In the genomic region with DNA sequence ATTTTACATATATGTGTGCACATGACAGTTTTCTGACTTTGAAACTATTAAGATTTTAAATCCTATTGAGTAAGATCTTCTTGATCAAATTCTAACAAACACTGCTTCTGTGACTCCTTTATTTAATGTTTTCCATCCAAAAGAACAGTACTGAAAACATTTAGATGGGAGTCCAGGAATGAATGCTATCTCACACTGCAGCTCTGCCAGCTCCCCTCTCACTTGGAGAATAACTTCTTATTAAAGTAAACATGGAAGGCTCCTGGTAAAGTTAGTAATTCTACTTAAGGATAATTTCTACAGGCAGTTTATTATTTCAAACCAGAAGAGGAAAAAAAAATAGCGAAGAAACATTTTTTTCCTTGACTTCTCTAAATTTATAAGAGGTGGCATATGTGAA, we compare ENCODE assay signal across 27 cellular contexts.
"Had no signal": no experiment of that assay in that cellular context is flagged by ENCODE, and none has a peak within 500 bp of the region (broad histone marks: within the 10 kb centered on the region; RNA-seq: fewer than 3 reads in every experiment).

No MANE protein-coding gene starts in this region.

- ATAC-seq: activated CD8-positive, alpha-beta T cell treated with anti-CD3 and anti-CD28 coated beads for 36 hours; activated T-cell treated with anti-CD3 and anti-CD28 coated beads, Interleukin-2, amount 50 U/mL, for 72 hours; activated T-helper 17 cell treated with anti-CD3 and anti-CD28 coated beads, Interleukin-2, amount 50 U/mL, for 72 hours; body of pancreas; Panc1 had no signal

- DNase-seq: activated CD4-positive, alpha-beta T cell treated with anti-CD3 and anti-CD28 coated beads, Interleukin-2, amount 10 ng/mL, durations not matched to agents 24 days and 14 days; activated CD4-positive, alpha-beta T cell treated with anti-CD3 and anti-CD28 coated beads, Interleukin-2, amount 50 U/mL, for 4 hours; activated CD8-positive, alpha-beta T cell treated with anti-CD3 and anti-CD28 coated beads for 36 hours; activated effector memory CD4-positive, alpha-beta T cell treated with anti-CD3 and anti-CD28 coated beads, Interleukin-2, amount 50 U/mL, for 16 hours; activated naive CD4-positive, alpha-beta T cell; activated naive CD4-positive, alpha-beta T cell treated with anti-CD3 and anti-CD28 coated beads, Interleukin-2, amount 50 U/mL, for 16 hours; activated naive CD8-positive, alpha-beta T cell treated with anti-CD3 and anti-CD28 coated beads for 36 hours; activated T-cell treated with anti-CD3 and anti-CD28 coated beads, Interleukin-2, amount 50 U/mL, for 1 hour; activated T-cell treated with anti-CD3 and anti-CD28 coated beads, Interleukin-2, amount 50 U/mL, for 72 hours; amygdala; body of pancreas; NCI-H1048; NCI-H1105 treated with DMSO at 0.1 percent for 48 hours; NCI-H1436; NCI-H1694; NCI-H1930; NCI-H2081 treated with DMSO at 0.1 percent for 48 hours; NCI-H226; NCI-H524 treated with DMSO at 0.1 percent for 48 hours; SHP77; SJCRH30; T1000; WERI-Rb-1 had no signal

- H3K4me3 ChIP-seq: ascending aorta, body of pancreas, breast epithelium, SJCRH30 had no signal
